In genomic region chr6:160002882-160003281, GRCh38 we compare ENCODE assay signal across 33 cellular contexts.
"Had no signal": no experiment of that assay in that cellular context is flagged by ENCODE, and none has a peak within 500 bp of the region (broad histone marks: within the 10 kb centered on the region; RNA-seq: fewer than 3 reads in every experiment).

No MANE protein-coding gene starts in this region.

- H3K27me3 Mint-ChIP-seq: activated CD4-positive, alpha-beta memory T cell treated with anti-CD3 and anti-CD28 coated beads for 36 hours; activated CD4-positive, alpha-beta T cell treated with anti-CD3 and anti-CD28 coated beads for 36 hours; activated CD4-positive, alpha-beta T cell treated with anti-CD3 and anti-CD28 coated beads, Interleukin-2, amount 10 ng/mL, durations not matched to agents 24 days and 14 days; activated CD8-positive, alpha-beta memory T cell treated with anti-CD3 and anti-CD28 coated beads, Interleukin-2, amount 10 ng/mL, durations not matched to agents 7 days and 5 days; activated naive CD8-positive, alpha-beta T cell treated with anti-CD3 and anti-CD28 coated beads, Interleukin-2, amount 10 ng/mL, durations not matched to agents 7 days and 5 days; brain; T-helper 17 cell had no signal

- H3K4me3 Mint-ChIP-seq: activated CD4-positive, alpha-beta memory T cell treated with anti-CD3 and anti-CD28 coated beads for 36 hours; activated CD4-positive, alpha-beta T cell treated with anti-CD3 and anti-CD28 coated beads for 36 hours; activated CD4-positive, alpha-beta T cell treated with anti-CD3 and anti-CD28 coated beads, Interleukin-2, amount 10 ng/mL, durations not matched to agents 24 days and 14 days; activated CD8-positive, alpha-beta memory T cell treated with anti-CD3 and anti-CD28 coated beads, Interleukin-2, amount 10 ng/mL, durations not matched to agents 7 days and 5 days; activated CD8-positive, alpha-beta T cell treated with anti-CD3 and anti-CD28 coated beads, Interleukin-2, amount 10 ng/mL, durations not matched to agents 7 days and 5 days; activated naive CD4-positive, alpha-beta T cell treated with anti-CD3 and anti-CD28 coated beads, Interleukin-2, amount 10 ng/mL, durations not matched to agents 7 days and 5 days; activated naive CD8-positive, alpha-beta T cell treated with anti-CD3 and anti-CD28 coated beads, Interleukin-2, amount 10 ng/mL, durations not matched to agents 7 days and 5 days; activated T-helper 1 cell treated with anti-CD3 and anti-CD28 coated beads, Interleukin-12 subunit alpha, Interleukin-12 subunit beta, Interleukin-2, Interleukin-4 antibody, amounts not matched to agents 30 ng/mL and 10 ng/mL and 1 ng/mL, durations not matched to agents 14 hours and 24 hours and 36 hours; brain; dendritic cell treated with granulocyte-macrophage colony-stimulating factor and Interleukin-4, amounts not matched to agents 40 ng/mL and 50 ng/mL, for 4 days; endodermal cell had no signal

- H3K27ac ChIP-seq: ascending aorta, breast epithelium, cardiac muscle cell, coronary artery, dorsolateral prefrontal cortex had no signal

- H3K4me1 Mint-ChIP-seq: brain had no signal

- H3K4me1 ChIP-seq: ascending aorta, breast epithelium had no signal

- H3K4me3 ChIP-seq: ascending aorta, breast epithelium, cardiac muscle cell, coronary artery, dorsolateral prefrontal cortex had no signal

- H3K27ac Mint-ChIP-seq: activated CD4-positive, alpha-beta memory T cell treated with anti-CD3 and anti-CD28 coated beads for 36 hours; activated CD4-positive, alpha-beta T cell treated with anti-CD3 and anti-CD28 coated beads for 36 hours; activated CD4-positive, alpha-beta T cell treated with anti-CD3 and anti-CD28 coated beads, Interleukin-2, amount 10 ng/mL, durations not matched to agents 24 days and 14 days; activated CD8-positive, alpha-beta memory T cell treated with anti-CD3 and anti-CD28 coated beads, Interleukin-2, amount 10 ng/mL, durations not matched to agents 7 days and 5 days; activated CD8-positive, alpha-beta T cell treated with anti-CD3 and anti-CD28 coated beads, Interleukin-2, amount 10 ng/mL, durations not matched to agents 7 days and 5 days; activated naive CD4-positive, alpha-beta T cell treated with anti-CD3 and anti-CD28 coated beads, Interleukin-2, amount 10 ng/mL, durations not matched to agents 7 days and 5 days; activated naive CD4-positive, alpha-beta T cell treated with anti-CD3 and anti-CD28 coated beads, Interleukin-2, amount 50 U/mL, for 72 hours; activated naive CD8-positive, alpha-beta T cell treated with anti-CD3 and anti-CD28 coated beads, Interleukin-2, amount 10 ng/mL, durations not matched to agents 7 days and 5 days; activated T-helper 1 cell treated with anti-CD3 and anti-CD28 coated beads, Interleukin-12 subunit alpha, Interleukin-12 subunit beta, Interleukin-2, Interleukin-4 antibody, amounts not matched to agents 30 ng/mL and 10 ng/mL and 1 ng/mL, durations not matched to agents 14 hours and 24 hours and 36 hours; dendritic cell treated with granulocyte-macrophage colony-stimulating factor and Interleukin-4, amounts not matched to agents 40 ng/mL and 50 ng/mL, for 4 days; endodermal cell; T-helper 17 cell had no signal

- H3K36me3 ChIP-seq: breast epithelium, cardiac muscle cell had no signal

- DNase-seq: activated CD4-positive, alpha-beta memory T cell treated with anti-CD3 and anti-CD28 coated beads for 36 hours; activated CD4-positive, alpha-beta T cell treated with anti-CD3 and anti-CD28 coated beads for 36 hours; activated CD4-positive, alpha-beta T cell treated with anti-CD3 and anti-CD28 coated beads, Interleukin-2, amount 10 ng/mL, durations not matched to agents 24 days and 14 days; activated CD4-positive, CD25-positive, alpha-beta regulatory T cell; activated CD4-positive, CD25-positive, alpha-beta regulatory T cell treated with anti-CD3 and anti-CD28 coated beads, Interleukin-2, amount 50 U/mL, for 72 hours; activated CD8-positive, alpha-beta memory T cell treated with anti-CD3 and anti-CD28 coated beads, Interleukin-2, amount 10 ng/mL, durations not matched to agents 7 days and 5 days; activated CD8-positive, alpha-beta memory T cell treated with anti-CD3 and anti-CD28 coated beads, Interleukin-2, amount 50 U/mL, for 4 hours; activated CD8-positive, alpha-beta T cell treated with anti-CD3 and anti-CD28 coated beads, Interleukin-2, amount 10 ng/mL, durations not matched to agents 7 days and 5 days; activated gamma-delta T cell; activated naive CD4-positive, alpha-beta T cell; activated naive CD4-positive, alpha-beta T cell treated with anti-CD3 and anti-CD28 coated beads, Interleukin-2, amount 10 ng/mL, durations not matched to agents 7 days and 5 days; activated naive CD8-positive, alpha-beta T cell treated with anti-CD3 and anti-CD28 coated beads, Interleukin-2, amount 10 ng/mL, durations not matched to agents 7 days and 5 days; activated T-cell treated with anti-CD3 and anti-CD28 coated beads, Interleukin-2, amount 50 U/mL, for 1 hour; activated T-cell treated with anti-CD3 and anti-CD28 coated beads, Interleukin-2, amount 50 U/mL, for 48 hours; central memory CD4-positive, alpha-beta T cell; cerebellar nuclear complex; dorsolateral prefrontal cortex; effector memory CD4-positive, alpha-beta T cell; endodermal cell; foreskin fibroblast; glutamatergic neuron; SW 1271; T-helper 1 cell; T-helper 17 cell had no signal

- H3K27me3 ChIP-seq: ascending aorta, breast epithelium, cardiac muscle cell, dorsolateral prefrontal cortex had no signal

- H3K9me3 Mint-ChIP-seq: activated CD4-positive, alpha-beta memory T cell treated with anti-CD3 and anti-CD28 coated beads for 36 hours; activated T-helper 1 cell treated with anti-CD3 and anti-CD28 coated beads, Interleukin-12 subunit alpha, Interleukin-12 subunit beta, Interleukin-2, Interleukin-4 antibody, amounts not matched to agents 30 ng/mL and 10 ng/mL and 1 ng/mL, durations not matched to agents 14 hours and 24 hours and 36 hours had no signal

- ATAC-seq: activated CD4-positive, alpha-beta T cell treated with anti-CD3 and anti-CD28 coated beads for 36 hours; activated CD8-positive, alpha-beta memory T cell treated with anti-CD3 and anti-CD28 coated beads, Interleukin-2, amount 10 ng/mL, durations not matched to agents 7 days and 5 days; activated CD8-positive, alpha-beta T cell treated with anti-CD3 and anti-CD28 coated beads, Interleukin-2, amount 10 ng/mL, durations not matched to agents 7 days and 5 days; activated naive CD4-positive, alpha-beta T cell treated with anti-CD3 and anti-CD28 coated beads, Interleukin-2, amount 50 U/mL, for 72 hours; esophagus mucosa; T-helper 17 cell had no signal

- H3K9me3 ChIP-seq: ascending aorta, breast epithelium had no signal
